ENCODE assay signal across 9 cellular contexts in the genomic region with DNA sequence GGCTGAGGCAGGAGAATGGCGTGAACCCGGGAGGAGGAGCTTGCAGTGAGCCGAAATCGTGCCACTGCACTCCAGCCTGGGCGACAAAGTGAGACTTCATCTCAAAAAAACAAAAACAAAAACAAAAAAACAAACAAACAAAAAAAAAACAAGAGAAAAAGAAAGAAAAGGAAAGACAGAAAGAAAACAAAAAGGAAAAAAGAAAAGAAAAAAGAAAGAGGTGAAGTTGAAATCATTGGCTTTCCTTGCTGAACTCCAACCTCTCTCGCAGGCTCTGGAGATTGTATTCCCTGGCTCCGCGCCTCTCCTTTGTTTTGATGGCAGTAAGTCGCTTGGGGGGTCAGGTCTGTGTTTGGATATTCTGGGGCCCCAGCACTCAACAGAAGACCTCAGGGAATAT. TPM values are rescaled to one million over a fixed set of nuclear protein-coding genes. Genes with fewer than 3 reads are reported as not detected.
DNase-seq lines count a peak whose midpoint lies in the region; ATAC-seq and TF ChIP-seq lines count a peak whose summit lies in the region.
"Not testable (repeated sequence)": the region's sequence is repeated elsewhere in the genome, so short reads cannot be mapped to it uniquely, and the experiment has no call there.
"Had no signal": no experiment of that assay in that cellular context is flagged by ENCODE, and none has a peak within 500 bp of the region (broad histone marks: within the 10 kb centered on the region; RNA-seq: fewer than 3 reads in every experiment).

No MANE protein-coding gene starts in this region.

- not testable (repeated sequence) for H3K27ac Mint-ChIP-seq in activated naive CD8-positive, alpha-beta T cell treated with anti-CD3 and anti-CD28 coated beads, Interleukin-2, amount 50 U/mL, for 24 hours; natural killer cell

- not testable (repeated sequence) for H3K4me1 Mint-ChIP-seq in activated naive CD8-positive, alpha-beta T cell treated with anti-CD3 and anti-CD28 coated beads, Interleukin-2, amount 50 U/mL, for 24 hours
- H3K4me1 Mint-ChIP-seq in natural killer cell = peaks cover 9 to 24% of the 10 kb centered on the region in 2 donors

- H3K9ac ChIP-seq in ES-I3 (ENCODE audit: low read depth, low read length) = peak overlapping the region; percentile 80; the same call in 1 of the 2 replicates
- H3K9ac ChIP-seq in fibroblast of lung (ENCODE audit: insufficient read depth, low read length) = not testable (repeated sequence)

- H4K20me1 ChIP-seq in fibroblast of lung (ENCODE audit: control insufficient read depth, extremely low read depth, insufficient read depth, low read length) = not testable (repeated sequence)

- H3K4me3 Mint-ChIP-seq in activated naive CD8-positive, alpha-beta T cell treated with anti-CD3 and anti-CD28 coated beads, Interleukin-2, amount 50 U/mL, for 24 hours = peak overlapping the region; percentile 4
- H3K4me3 Mint-ChIP-seq in natural killer cell = peak overlapping the region; percentile 80

- peaks cover 77% of the 10 kb centered on the region for H3K27me3 Mint-ChIP-seq in activated naive CD8-positive, alpha-beta T cell treated with anti-CD3 and anti-CD28 coated beads, Interleukin-2, amount 50 U/mL, for 24 hours
- H3K27me3 Mint-ChIP-seq in natural killer cell (ENCODE audit: low read depth in 2 of 2) = peaks cover 59 to 70% of the 10 kb centered on the region in 2 donors

- peak overlapping the region; percentile 78 for H3K27ac ChIP-seq in RWPE2 (ENCODE audit: poor library complexity, severe bottlenecking)
- not testable (repeated sequence) for H3K27ac ChIP-seq in fibroblast of lung (ENCODE audit: insufficient read depth, low read length)

- H3K9me3 ChIP-seq in ES-I3 (ENCODE audit: control insufficient read depth, insufficient read depth, low read length); RWPE2 (ENCODE audit: severe bottlenecking); fibroblast of lung (ENCODE audit: control insufficient read depth, insufficient read depth, low read depth, low read length): not testable (repeated sequence)

- not testable (repeated sequence) for H3K79me2 ChIP-seq in fibroblast of lung (ENCODE audit: control insufficient read depth, insufficient read depth, low read length)

- not testable (repeated sequence) for ATAC-seq in RWPE2 (ENCODE audit: low read depth); activated naive CD8-positive, alpha-beta T cell treated with anti-CD3 and anti-CD28 coated beads, Interleukin-2, amount 50 U/mL, for 24 hours; natural killer cell

- DNase-seq in RWPE2 (ENCODE audit: low spot score); activated naive CD8-positive, alpha-beta T cell treated with anti-CD3 and anti-CD28 coated beads, Interleukin-2, amount 50 U/mL, for 24 hours; fibroblast of lung (ENCODE audit: low read depth in 2 of 2); natural killer cell: not testable (repeated sequence)

- not testable (repeated sequence) for H3K36me3 ChIP-seq in ES-I3 (ENCODE audit: insufficient read depth, low read length); RWPE2 (ENCODE audit: low read depth); fibroblast of lung (ENCODE audit: control insufficient read depth, insufficient read depth, low read length)

- peak overlapping the region; percentile 39 for H3K4me3 ChIP-seq in RWPE2 (ENCODE audit: severe bottlenecking)
- H3K4me3 ChIP-seq in fibroblast of lung (replicated peaks in 1 of 4; ENCODE audit: control extremely low read depth in 1 of 4, insufficient read depth in 1 of 4, low read depth in 3 of 4, low read length in 4 of 4) = peak overlapping the region in 2 of 4 experiments; percentile 42 to 64

- intact Hi-C loops in natural killer cell (cut with micrococcal nuclease) = not testable (repeated sequence)

- not testable (repeated sequence) for H3K9me3 Mint-ChIP-seq in activated naive CD8-positive, alpha-beta T cell treated with anti-CD3 and anti-CD28 coated beads, Interleukin-2, amount 50 U/mL, for 24 hours; natural killer cell

- H3K4me1 ChIP-seq in ES-I3 (ENCODE audit: insufficient read depth, low read length); RWPE2 (ENCODE audit: insufficient read depth, poor library complexity, severe bottlenecking); fibroblast of lung (ENCODE audit: control insufficient read depth, extremely low read depth, insufficient read depth, low read length): not testable (repeated sequence)

- TF ChIP-seq CTCF in RWPE2 (IDR thresholded peaks at IDR 0.05; ENCODE audit: poor library complexity, severe bottlenecking); fibroblast of lung (conservative IDR thresholded peaks at IDR 0.05 in 1 of 2, IDR thresholded peaks at IDR 0.05 in 1 of 2; ENCODE audit: low read depth in 1 of 2, low read length in 2 of 2); natural killer cell (IDR thresholded peaks at IDR 0.05): not testable (repeated sequence)

- H3K27me3 ChIP-seq in RWPE2 (ENCODE audit: insufficient read depth, poor library complexity, severe bottlenecking) = not testable (repeated sequence)
- H3K27me3 ChIP-seq in fibroblast of lung (ENCODE audit: control insufficient read depth, insufficient read depth, low read length) = peaks cover 14% of the 10 kb centered on the region

- H2AFZ ChIP-seq in fibroblast of lung (ENCODE audit: low read length) = not testable (repeated sequence)

- not testable (repeated sequence) for H3K36me3 Mint-ChIP-seq in activated naive CD8-positive, alpha-beta T cell treated with anti-CD3 and anti-CD28 coated beads, Interleukin-2, amount 50 U/mL, for 24 hours (ENCODE audit: low read depth); natural killer cell

- peak overlapping the region; percentile 48 for H3K4me2 ChIP-seq in fibroblast of lung (ENCODE audit: extremely low read depth, insufficient read depth, low read length)

RNA-seq across cellular contexts. Expression of a gene that starts 5.9 kb away (rescaled TPM):
- total RNA-seq in fibroblast of lung (under 0.01 and 0.17 TPM in 2 replicates), natural killer cell (not detected)
- polyA plus RNA-seq in fibroblast of lung = 0.16 and 0.18 TPM in 2 replicates
- 0.33 and 0.35 TPM in 2 replicates for polyA plus RNA-seq in fibroblast of lung (2012)
- not detected in 2 replicates for polyA minus RNA-seq in fibroblast of lung (ENCODE audit: low replicate concordance)
- total RNA-seq: activated CD4-positive, alpha-beta memory T cell treated with anti-CD3 and anti-CD28 coated beads for 36 hours had no signal

RNA-seq across cellular contexts. Expression of a gene that starts 7.8 kb away (rescaled TPM):
- total RNA-seq in fibroblast of lung (0.50 TPM in 1 of 2 replicates, not detected in the other), natural killer cell (1 to 10 TPM; 4.9 to 6.1 (median 5.3) TPM)
- polyA plus RNA-seq in fibroblast of lung = 0.05 and 0.08 TPM in 2 replicates
- 0.22 and 0.26 TPM in 2 replicates for polyA plus RNA-seq in fibroblast of lung (2012)
- polyA minus RNA-seq in fibroblast of lung (ENCODE audit: low replicate concordance) = not detected in 2 replicates
- total RNA-seq: left ventricle myocardium superior, Right ventricle myocardium superior, subcutaneous adipose tissue had no signal

RNA-seq across cellular contexts. Expression of a gene that starts 14.8 kb away (rescaled TPM):
- total RNA-seq in fibroblast of lung (not detected in 2 replicates), natural killer cell (under 1 TPM in 1 of 3 donors, not detected in 2; 0.94 TPM)
- not detected in 2 replicates for polyA plus RNA-seq in fibroblast of lung
- polyA plus RNA-seq in fibroblast of lung (2012) = not detected in 2 replicates
- polyA minus RNA-seq in fibroblast of lung (ENCODE audit: low replicate concordance) = not detected in 2 replicates
- total RNA-seq: activated CD4-positive, alpha-beta memory T cell treated with anti-CD3 and anti-CD28 coated beads for 36 hours; subcutaneous adipose tissue had no signal

RNA-seq across cellular contexts. Expression of a gene that starts 23.3 kb away (rescaled TPM):
- total RNA-seq in fibroblast of lung (7.4 and 10.4 TPM in 2 replicates), natural killer cell (under 1 TPM in 1 of 3 donors, not detected in 2; 0.94 TPM)
- polyA plus RNA-seq in fibroblast of lung = 1.4 and 1.7 TPM in 2 replicates
- 3.3 and 3.9 TPM in 2 replicates for polyA plus RNA-seq in fibroblast of lung (2012)
- not detected in 2 replicates for polyA minus RNA-seq in fibroblast of lung (ENCODE audit: low replicate concordance)
- total RNA-seq: activated CD4-positive, alpha-beta memory T cell treated with anti-CD3 and anti-CD28 coated beads for 36 hours had no signal

RNA-seq across cellular contexts. Expression of a gene that starts 37.0 kb away (rescaled TPM):
- total RNA-seq in fibroblast of lung = 7.7 and 19.5 TPM in 2 replicates
- polyA plus RNA-seq in fibroblast of lung = 2.5 and 4.4 TPM in 2 replicates
- polyA plus RNA-seq in fibroblast of lung (2012) = 2.9 and 5.2 TPM in 2 replicates
- polyA minus RNA-seq in fibroblast of lung (ENCODE audit: low replicate concordance) = 14.9 and 20.1 TPM in 2 replicates
- total RNA-seq in natural killer cell = under 1 TPM in 1 of 3 donors, not detected in 2; 0.45 TPM
- total RNA-seq: activated CD4-positive, alpha-beta memory T cell treated with anti-CD3 and anti-CD28 coated beads for 36 hours had no signal
